In the genomic region with DNA sequence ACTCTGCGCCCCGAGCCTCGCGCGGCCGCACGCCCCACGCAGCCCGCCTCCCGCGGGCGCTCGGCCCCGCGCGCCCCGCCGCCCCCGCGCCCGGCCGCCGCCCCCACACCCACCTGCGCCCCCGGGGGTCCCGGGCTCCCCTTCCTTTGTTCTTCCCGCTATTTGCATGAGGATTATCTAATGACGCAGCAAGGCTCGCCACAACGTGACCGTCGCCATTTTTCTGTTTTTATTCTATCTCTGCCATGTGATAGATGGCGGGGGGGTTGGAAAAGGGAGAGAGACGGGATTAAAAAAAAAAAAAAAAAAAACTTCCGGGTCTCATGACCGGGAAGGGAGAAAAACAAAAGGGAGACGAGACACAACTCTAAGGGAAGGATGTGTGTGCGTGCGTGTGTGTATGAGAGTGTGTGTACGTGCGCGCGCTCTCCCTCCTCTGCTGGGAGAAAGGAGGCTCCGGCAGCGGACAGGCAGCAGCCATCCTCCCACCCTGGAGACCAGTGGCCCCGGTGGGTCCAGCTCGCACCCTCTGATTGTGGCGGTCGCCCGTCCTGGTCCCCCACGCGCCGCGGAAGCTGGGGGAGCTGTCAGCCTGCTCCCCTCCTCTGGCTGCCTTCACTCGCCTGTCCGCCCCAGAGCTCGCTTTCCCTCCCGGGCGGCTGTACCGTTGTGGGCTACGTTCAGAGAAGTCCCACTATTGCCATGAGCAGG, we compare ENCODE assay signal across 1 cellular context.
A peak's percentile ranks its signal among the peaks of the same experiment; 100 is the strongest.
TF ChIP-seq lines count a peak whose summit lies in the region.

No MANE protein-coding gene starts in this region.

TF ChIP-seq in HEK293, 187 proteins besides CTCF, POLR2A, EP300 and RAD21 (continued from another document):
- TF ChIP-seq ZNF701 (tag by site-specific recombination; IDR thresholded peaks at IDR 0.05) = no peak
- peak; percentile 98 for TF ChIP-seq ZNF362 (tag by site-specific recombination; IDR thresholded peaks at IDR 0.05)
- TF ChIP-seq ZNF830 (tag by site-specific recombination; IDR thresholded peaks at IDR 0.05; ENCODE audit: low read depth) = no peak
- TF ChIP-seq REPIN1 (tag by site-specific recombination; IDR thresholded peaks at IDR 0.05; ENCODE audit: low read depth) = no peak
- TF ChIP-seq ZNF529 (tag by site-specific recombination; IDR thresholded peaks at IDR 0.05; ENCODE audit: insufficient replicate concordance) = no peak
- TF ChIP-seq, protein P1, sequence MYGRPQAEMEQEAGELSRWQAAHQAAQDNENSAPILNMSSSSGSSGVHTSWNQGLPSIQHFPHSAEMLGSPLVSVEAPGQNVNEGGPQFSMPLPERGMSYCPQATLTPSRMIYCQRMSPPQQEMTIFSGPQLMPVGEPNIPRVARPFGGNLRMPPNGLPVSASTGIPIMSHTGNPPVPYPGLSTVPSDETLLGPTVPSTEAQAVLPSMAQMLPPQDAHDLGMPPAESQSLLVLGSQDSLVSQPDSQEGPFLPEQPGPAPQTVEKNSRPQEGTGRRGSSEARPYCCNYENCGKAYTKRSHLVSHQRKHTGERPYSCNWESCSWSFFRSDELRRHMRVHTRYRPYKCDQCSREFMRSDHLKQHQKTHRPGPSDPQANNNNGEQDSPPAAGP (tag by site-specific recombination; IDR thresholded peaks at IDR 0.05) = no peak
